24 cellular contexts compared by ENCODE assay signal in genomic region chr12:96083020-96083489, GRCh38.
"Had no signal": no experiment of that assay in that cellular context is flagged by ENCODE, and none has a peak within 500 bp of the region (broad histone marks: within the 10 kb centered on the region; RNA-seq: fewer than 3 reads in every experiment).

No MANE protein-coding gene starts in this region.

- ATAC-seq: activated CD4-positive, CD25-positive, alpha-beta regulatory T cell treated with anti-CD3 and anti-CD28 coated beads, Interleukin-2, amount 50 U/mL, for 24 hours; activated naive CD8-positive, alpha-beta T cell treated with anti-CD3 and anti-CD28 coated beads, Interleukin-2, amount 50 U/mL, for 24 hours; activated T-cell treated with anti-CD3 and anti-CD28 coated beads, Interleukin-2, amount 50 U/mL, for 4 hours; esophagus mucosa; gastroesophageal sphincter; heart right ventricle had no signal

- H3K4me3 ChIP-seq: coronary artery, gastroesophageal sphincter, heart right ventricle, left ventricle myocardium inferior, tibial artery had no signal

- H3K27ac Mint-ChIP-seq: activated naive CD4-positive, alpha-beta T cell treated with anti-CD3 and anti-CD28 coated beads, Interleukin-2, amount 10 ng/mL, durations not matched to agents 7 days and 5 days; activated naive CD8-positive, alpha-beta T cell treated with anti-CD3 and anti-CD28 coated beads, Interleukin-2, amount 50 U/mL, for 24 hours had no signal

- DNase-seq: activated CD4-positive, alpha-beta T cell treated with anti-CD3 and anti-CD28 coated beads, Interleukin-2, amount 50 U/mL, for 1 hour; activated CD8-positive, alpha-beta memory T cell treated with anti-CD3 and anti-CD28 coated beads, Interleukin-2, amount 50 U/mL, for 4 hours; activated effector memory CD4-positive, alpha-beta T cell treated with Interleukin-2 at 50 U/mL for 16 hours; activated naive CD4-positive, alpha-beta T cell treated with anti-CD3 and anti-CD28 coated beads, Interleukin-2, amount 10 ng/mL, durations not matched to agents 7 days and 5 days; activated naive CD8-positive, alpha-beta T cell treated with anti-CD3 and anti-CD28 coated beads, Interleukin-2, amount 50 U/mL, for 24 hours; activated T-cell treated with anti-CD3 and anti-CD28 coated beads, Interleukin-2, amount 50 U/mL, for 4 hours; anterior cingulate cortex; heart right ventricle; left ventricle myocardium inferior; mammary epithelial cell; occipital lobe; posterior cingulate gyrus; retina; stimulated activated CD4-positive, alpha-beta T cell treated with anti-CD3 and anti-CD28 coated beads, Interleukin-12 subunit alpha, Interleukin-12 subunit beta, amount 100 ng/mL, for 4 hours; stimulated activated CD4-positive, alpha-beta T cell treated with anti-CD3 and anti-CD28 coated beads, Interleukin-1b, Interleukin-23, amount 100 ng/mL, for 48 hours; stimulated activated CD8-positive, alpha-beta memory T cell treated with anti-CD3 and anti-CD28 coated beads, Interleukin-4, amount 100 ng/mL, for 48 hours; stimulated activated naive CD4-positive, alpha-beta T cell treated with Interleukin-2 at 50 U/mL for 16 hours; T1000; tibial artery had no signal

- FAIRE-seq: endometrium had no signal

- H3K4me3 Mint-ChIP-seq: activated naive CD4-positive, alpha-beta T cell treated with anti-CD3 and anti-CD28 coated beads, Interleukin-2, amount 10 ng/mL, durations not matched to agents 7 days and 5 days; activated naive CD8-positive, alpha-beta T cell treated with anti-CD3 and anti-CD28 coated beads, Interleukin-2, amount 50 U/mL, for 24 hours; activated T-cell treated with anti-CD3 and anti-CD28 coated beads, Interleukin-2, amount 50 U/mL, for 4 hours had no signal

- H3K27ac ChIP-seq: coronary artery, gastroesophageal sphincter, heart right ventricle, left ventricle myocardium inferior, tibial artery had no signal

- H3K4me1 Mint-ChIP-seq: activated naive CD8-positive, alpha-beta T cell treated with anti-CD3 and anti-CD28 coated beads, Interleukin-2, amount 50 U/mL, for 24 hours had no signal

- H3K9me3 ChIP-seq: gastroesophageal sphincter, left ventricle myocardium inferior, tibial artery had no signal

- H3K27me3 ChIP-seq: gastroesophageal sphincter, heart right ventricle, tibial artery had no signal

- H3K27me3 Mint-ChIP-seq: activated naive CD8-positive, alpha-beta T cell treated with anti-CD3 and anti-CD28 coated beads, Interleukin-2, amount 50 U/mL, for 24 hours had no signal

- H3K36me3 ChIP-seq: gastroesophageal sphincter, heart right ventricle, left ventricle myocardium inferior, tibial artery had no signal
